ENCODE assay signal across 8 cellular contexts in genomic region chr1:85202092-85202863, GRCh38. TPM values are rescaled to one million over a fixed set of nuclear protein-coding genes. Genes with fewer than 3 reads are reported as not detected.
DNase-seq lines count a peak whose midpoint lies in the region; ATAC-seq and TF ChIP-seq lines count a peak whose summit lies in the region.

No MANE protein-coding gene starts in this region.

- peak; percentile 13 for ATAC-seq in Right ventricle myocardium superior (ENCODE audit: poor library complexity)
- no peak for ATAC-seq in left ventricle myocardium superior
- no peak for ATAC-seq in HG02763 (IDR thresholded peaks at IDR 0.05; ENCODE audit: unreplicated experiment)
- no peak for ATAC-seq in GM18520 (IDR thresholded peaks at IDR 0.05; ENCODE audit: unreplicated experiment)
- ATAC-seq in HG03354 (IDR thresholded peaks at IDR 0.05; ENCODE audit: poor library complexity, severe bottlenecking, unreplicated experiment) = no peak

- TF ChIP-seq CTCF in VCaP (conservative IDR thresholded peaks at IDR 0.05) = no peak

- H3K4me1 ChIP-seq in stomach smooth muscle (ENCODE audit: control insufficient read depth, insufficient read depth, low read length) = no peaks in the 10 kb centered on the region

- H3K36me3 ChIP-seq in stomach smooth muscle (ENCODE audit: control insufficient read depth in 2 of 2, insufficient read depth in 2 of 2, low read length in 2 of 2) = no peaks in the 10 kb centered on the region

- no peaks in the 10 kb centered on the region for H3K27me3 ChIP-seq in stomach smooth muscle (ENCODE audit: control insufficient read depth in 1 of 2, insufficient read depth in 2 of 2, low read length in 2 of 2)

- H3K9me3 ChIP-seq in stomach smooth muscle (ENCODE audit: control insufficient read depth in 2 of 2, low read length in 2 of 2) = no peaks in the 10 kb centered on the region

- H3K9ac ChIP-seq in stomach smooth muscle (ENCODE audit: low read length in 2 of 2) = peak overlapping the region; percentile 80 to 97

- intact Hi-C loops in Right ventricle myocardium superior (cut with DNase I) (no loop called here), left ventricle myocardium superior (cut with micrococcal nuclease) (no loop called here)

- H3K27ac ChIP-seq in VCaP (peak overlapping the region; percentile 88), stomach smooth muscle (ENCODE audit: low read length) (peak overlapping the region; percentile 94)

- peak overlapping the region; percentile 82 for H3K4me3 ChIP-seq in iPS-11a (ENCODE audit: low read depth, low read length)
- H3K4me3 ChIP-seq in stomach smooth muscle (ENCODE audit: low read length in 2 of 2) = peak overlapping the region; percentile 90 to 91

- DNase-seq in Right ventricle myocardium superior (no peak), left ventricle myocardium superior (no peak)

RNA-seq across cellular contexts. Expression of gene SYDE2, which starts 1.5 kb away (rescaled TPM):
- total RNA-seq in Right ventricle myocardium superior (21.4 TPM), left ventricle myocardium superior (23.0 TPM)

RNA-seq across cellular contexts. Expression of gene C1orf52, which starts 57.2 kb away (rescaled TPM):
- total RNA-seq in Right ventricle myocardium superior = 17.8 TPM
- 18.7 TPM for total RNA-seq in left ventricle myocardium superior
